Comparison of ENCODE assay signal across 8 cellular contexts in the genomic region with DNA sequence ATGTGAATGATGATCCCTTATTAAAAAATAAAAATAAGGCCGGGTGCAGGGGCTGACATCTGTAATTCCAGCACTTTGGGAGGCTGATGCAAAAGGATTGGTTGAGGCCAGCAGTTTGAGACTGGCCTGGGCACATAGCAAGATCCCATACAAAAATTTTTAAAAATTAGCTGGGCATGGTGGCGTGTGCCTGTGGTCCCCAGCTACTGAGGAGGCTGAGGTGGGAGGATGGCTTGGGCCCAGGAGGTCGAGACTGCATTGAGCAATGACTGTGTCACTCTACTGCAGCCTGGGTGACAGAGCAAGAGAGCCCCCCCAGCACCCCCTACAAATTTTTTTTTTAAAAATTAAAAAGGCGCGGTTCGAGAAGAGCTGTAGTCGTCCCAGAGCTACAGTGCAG. TPM values are rescaled to one million over a fixed set of nuclear protein-coding genes. Genes with fewer than 3 reads are reported as not detected.
DNase-seq lines count a peak whose midpoint lies in the region; ATAC-seq and TF ChIP-seq lines count a peak whose summit lies in the region.

No MANE protein-coding gene starts in this region.

- TF ChIP-seq POLR2A in gastroesophageal sphincter (IDR thresholded peaks at IDR 0.05) (no peak), sigmoid colon (IDR thresholded peaks at IDR 0.05) (no peak)

- H3K27ac ChIP-seq in GM23338 (ENCODE audit: low read depth), result no peak overlapping the region
- H3K27ac ChIP-seq in VCaP, result peak overlapping the region; percentile 97
- H3K27ac ChIP-seq in gastroesophageal sphincter, result peak overlapping the region in 3 of 4 donors; percentile 93 to 99 (median 96)
- peak overlapping the region; percentile 86 to 97 (median 96) for H3K27ac ChIP-seq in sigmoid colon

- H3K4me1 Mint-ChIP-seq in GM23338, result peaks cover 29% of the 10 kb centered on the region

- H3K4me1 ChIP-seq in GM23338 (ENCODE audit: insufficient read depth) (peaks cover 10% of the 10 kb centered on the region), gastroesophageal sphincter (peaks cover 2 to 52% (median 33%) of the 10 kb centered on the region in 3 donors), sigmoid colon (peaks cover 0 to 54% (median 46%) of the 10 kb centered on the region in 4 donors)

- 0 out of 2 replicates have a peak overlapping the region, but pooled peaks have one; percentile 80 for H3K27ac Mint-ChIP-seq in GM23338

- H3F3A ChIP-seq in GM23338 (replicated peaks; ENCODE audit: low read depth), result 0 out of 2 replicates have a peak, but pooled peaks cover 4% of the 10 kb centered on the region

- DNase-seq in GM23338 (ENCODE audit: low spot score) (no peak), sigmoid colon (no peak), NCI-H187 treated with DMSO at 0.1 percent for 48 hours (lab: John Stamatoyannopoulos, UW) (no peak), NCI-H2171 (lab: John Stamatoyannopoulos, UW) (no peak), NCI-H1105 treated with DMSO at 0.1 percent for 48 hours (lab: John Stamatoyannopoulos, UW) (no peak), sciatic nerve (ENCODE audit: low spot score) (no peak)

- peaks cover 30% of the 10 kb centered on the region for H3K79me2 ChIP-seq in GM23338 (replicated peaks; ENCODE audit: insufficient read depth)

- H3K9me3 Mint-ChIP-seq in GM23338, result no peaks in the 10 kb centered on the region; the same call in 2 of the 3 replicates

- intact Hi-C loops in sigmoid colon (cut with DNase I) (loop anchor here (5.0 kb wide), 2 partner anchors 173 to 597 kb away; a partner anchor contains a TSS), sciatic nerve (cut with DNase I) (no loop called here)

- no peaks in the 10 kb centered on the region for H3K36me3 ChIP-seq in GM23338 (ENCODE audit: insufficient read depth)
- H3K36me3 ChIP-seq in gastroesophageal sphincter, result no peaks in the 10 kb centered on the region
- no peaks in the 10 kb centered on the region for H3K36me3 ChIP-seq in sigmoid colon

- H3K4me2 ChIP-seq in GM23338, result peak overlapping the region; percentile 93

- ATAC-seq in GM23338 (no peak), gastroesophageal sphincter (no peak), sciatic nerve (no peak)

- H3K9me3 ChIP-seq in gastroesophageal sphincter (no peaks in the 10 kb centered on the region), sigmoid colon (no peaks in the 10 kb centered on the region)

- H3K4me3 ChIP-seq in GM23338 (peak overlapping the region; percentile 86), gastroesophageal sphincter (peak overlapping the region in 1 of 2 donors; percentile 99), sigmoid colon (peak overlapping the region in 3 of 4 donors; percentile 90 to 100 (median 99))

- H3K9me2 ChIP-seq in GM23338 (ENCODE audit: insufficient read depth), result no peaks in the 10 kb centered on the region

- peak overlapping the region; percentile 100 for H2AFZ ChIP-seq in GM23338

- peaks cover 22% of the 10 kb centered on the region for H3K27me3 Mint-ChIP-seq in GM23338 (ENCODE audit: insufficient read depth, low read depth, poor library complexity)

- peaks cover 8% of the 10 kb centered on the region for H3K36me3 Mint-ChIP-seq in GM23338 (ENCODE audit: low read depth)

- H3K27me3 ChIP-seq in GM23338 (ENCODE audit: insufficient read depth) (no peaks in the 10 kb centered on the region), gastroesophageal sphincter (no peaks in the 10 kb centered on the region), sigmoid colon (no peaks in the 10 kb centered on the region)

- H4K20me1 ChIP-seq in GM23338 (replicated peaks; ENCODE audit: insufficient read depth), result peaks cover 3% of the 10 kb centered on the region; the same call in 1 of the 2 replicates

- TF ChIP-seq EP300 in gastroesophageal sphincter (IDR thresholded peaks at IDR 0.05) (no peak), sigmoid colon (IDR thresholded peaks at IDR 0.05) (no peak)

- 32 to 34% methylated on average over 6 of the region's 7 CpGs for WGBS in gastroesophageal sphincter (ENCODE audit: low coverage in 1 of 2), 2 donors
- WGBS in sigmoid colon, 2 donors, result 28 to 45% methylated on average over 7 of the region's 7 CpGs

- TF ChIP-seq CTCF in GM23338 (conservative IDR thresholded peaks at IDR 0.05; ENCODE audit: low read depth in 2 of 2) (no peak), VCaP (conservative IDR thresholded peaks at IDR 0.05) (no peak), gastroesophageal sphincter (IDR thresholded peaks at IDR 0.05) (no peak), sigmoid colon (IDR thresholded peaks at IDR 0.05) (no peak)

- H3K4me3 Mint-ChIP-seq in GM23338, result peak overlapping the region; percentile 79

TF ChIP-seq in GM23338, 12 proteins besides CTCF, POLR2A, EP300 and RAD21:
- no peak for TF ChIP-seq ZNF114 (CRISPR knock-in tag; IDR thresholded peaks at IDR 0.05)
- no peak for TF ChIP-seq STAT1 (IDR thresholded peaks at IDR 0.05; ENCODE audit: unreplicated experiment)
- no peak for TF ChIP-seq EZH2 (IDR thresholded peaks at IDR 0.05; ENCODE audit: low read depth, unreplicated experiment)
- TF ChIP-seq NANOG (IDR thresholded peaks at IDR 0.05; ENCODE audit: borderline replicate concordance), result no peak
- TF ChIP-seq, protein P1, sequence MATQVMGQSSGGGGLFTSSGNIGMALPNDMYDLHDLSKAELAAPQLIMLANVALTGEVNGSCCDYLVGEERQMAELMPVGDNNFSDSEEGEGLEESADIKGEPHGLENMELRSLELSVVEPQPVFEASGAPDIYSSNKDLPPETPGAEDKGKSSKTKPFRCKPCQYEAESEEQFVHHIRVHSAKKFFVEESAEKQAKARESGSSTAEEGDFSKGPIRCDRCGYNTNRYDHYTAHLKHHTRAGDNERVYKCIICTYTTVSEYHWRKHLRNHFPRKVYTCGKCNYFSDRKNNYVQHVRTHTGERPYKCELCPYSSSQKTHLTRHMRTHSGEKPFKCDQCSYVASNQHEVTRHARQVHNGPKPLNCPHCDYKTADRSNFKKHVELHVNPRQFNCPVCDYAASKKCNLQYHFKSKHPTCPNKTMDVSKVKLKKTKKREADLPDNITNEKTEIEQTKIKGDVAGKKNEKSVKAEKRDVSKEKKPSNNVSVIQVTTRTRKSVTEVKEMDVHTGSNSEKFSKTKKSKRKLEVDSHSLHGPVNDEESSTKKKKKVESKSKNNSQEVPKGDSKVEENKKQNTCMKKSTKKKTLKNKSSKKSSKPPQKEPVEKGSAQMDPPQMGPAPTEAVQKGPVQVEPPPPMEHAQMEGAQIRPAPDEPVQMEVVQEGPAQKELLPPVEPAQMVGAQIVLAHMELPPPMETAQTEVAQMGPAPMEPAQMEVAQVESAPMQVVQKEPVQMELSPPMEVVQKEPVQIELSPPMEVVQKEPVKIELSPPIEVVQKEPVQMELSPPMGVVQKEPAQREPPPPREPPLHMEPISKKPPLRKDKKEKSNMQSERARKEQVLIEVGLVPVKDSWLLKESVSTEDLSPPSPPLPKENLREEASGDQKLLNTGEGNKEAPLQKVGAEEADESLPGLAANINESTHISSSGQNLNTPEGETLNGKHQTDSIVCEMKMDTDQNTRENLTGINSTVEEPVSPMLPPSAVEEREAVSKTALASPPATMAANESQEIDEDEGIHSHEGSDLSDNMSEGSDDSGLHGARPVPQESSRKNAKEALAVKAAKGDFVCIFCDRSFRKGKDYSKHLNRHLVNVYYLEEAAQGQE (IDR thresholded peaks at IDR 0.05; ENCODE audit: unreplicated experiment), result no peak
- no peak for TF ChIP-seq EZH2phosphoT487 (IDR thresholded peaks at IDR 0.05; ENCODE audit: unreplicated experiment)
- no peak for TF ChIP-seq POLR2AphosphoS5 (IDR thresholded peaks at IDR 0.05; ENCODE audit: low read depth)

RNA-seq across cellular contexts. Expression of a gene that starts 1.2 kb away (rescaled TPM):
- total RNA-seq in GM23338 (2014; rRNA removed; shearing (Covaris generic)), result 21.7 and 25.2 TPM in 2 replicates
- polyA plus RNA-seq in GM23338 (2016; fragmentation: Nextera tagmentation; extraction: Ambion mirVana) (66.1 and 141 TPM in 2 replicates), sigmoid colon (100 to 1,000 TPM; 150 to 344 (median 339) TPM)
- total RNA-seq in gastroesophageal sphincter (10 to 100 TPM; 39.0 to 51.4 (median 45.5) TPM), sigmoid colon (10 to 100 TPM; 44.9 to 61.8 (median 48.4) TPM), sciatic nerve (132 TPM)

RNA-seq across cellular contexts. Expression of a gene that starts 28.3 kb away (rescaled TPM):
- 8.3 and 24.4 TPM in 2 replicates for total RNA-seq in GM23338 (2014; rRNA removed; shearing (Covaris generic))
- 4.4 and 4.6 TPM in 2 replicates for polyA plus RNA-seq in GM23338 (2016; fragmentation: Nextera tagmentation; extraction: Ambion mirVana)
- total RNA-seq in gastroesophageal sphincter, result 10 to 100 TPM; 18.6 to 22.3 (median 20.4) TPM
- total RNA-seq in sigmoid colon, result 10 to 100 TPM in 3 of 4 donors, 1 to 10 TPM in 1; 7.7 to 38.2 (median 18.2) TPM
- 10 to 100 TPM; 10.2 to 32.5 (median 12.6) TPM for polyA plus RNA-seq in sigmoid colon
- total RNA-seq in sciatic nerve, result 34.9 TPM
